In genomic region chr2:69645026-69645425, GRCh38 we compare ENCODE assay signal across 8 cellular contexts. TPM values are rescaled to one million over a fixed set of nuclear protein-coding genes. Genes with fewer than 3 reads are reported as not detected.
DNase-seq lines count a peak whose midpoint lies in the region; ATAC-seq and TF ChIP-seq lines count a peak whose summit lies in the region.

No MANE protein-coding gene starts in this region.

- WGBS in heart right ventricle, 2 donors = 7 to 8% methylated on average over 7 of the region's 7 CpGs

- H3K27me3 ChIP-seq in heart right ventricle (no peaks in the 10 kb centered on the region), skeletal muscle tissue (ENCODE audit: control insufficient read depth in 3 of 3, insufficient read depth in 3 of 3, low read length in 3 of 3) (no peaks in the 10 kb centered on the region)

- peaks cover 0 to 54% (median 36%) of the 10 kb centered on the region in 9 donors for H3K4me1 ChIP-seq in heart right ventricle
- H3K4me1 ChIP-seq in skeletal muscle tissue (ENCODE audit: control insufficient read depth in 3 of 3, insufficient read depth in 3 of 3, low read length in 3 of 3) = peaks cover 24 to 31% (median 30%) of the 10 kb centered on the region in 3 donors

- no peaks in the 10 kb centered on the region for H3K36me3 ChIP-seq in heart right ventricle
- no peaks in the 10 kb centered on the region for H3K36me3 ChIP-seq in skeletal muscle tissue (ENCODE audit: control insufficient read depth in 3 of 3, insufficient read depth in 3 of 3, low read length in 3 of 3)

- H3K9ac ChIP-seq in skeletal muscle tissue (ENCODE audit: low read depth in 1 of 3, low read length in 3 of 3) = peak overlapping the region; percentile 88 to 95 (median 94)

- intact Hi-C loops in heart right ventricle (cut with DNase I) = loop anchor here in 5 of 10 donors (5.0 to 10.0 kb wide), 4 partner anchors 37 to 80 kb away; no protein-coding TSS in a partner anchor
- intact Hi-C loops in left ventricle myocardium superior (cut with micrococcal nuclease) = loop anchor here (10.0 kb wide), 1 partner anchor 80 kb away; no protein-coding TSS in a partner anchor

- H3K4me3 ChIP-seq in heart right ventricle = peak overlapping the region; percentile 77 to 99 (median 92)
- H3K4me3 ChIP-seq in foreskin fibroblast (ENCODE audit: low read depth in 1 of 2, low read length in 2 of 2) = peak overlapping the region; percentile 89 to 93
- peak overlapping the region; percentile 95 to 97 (median 96) for H3K4me3 ChIP-seq in skeletal muscle tissue (ENCODE audit: low read length in 3 of 3)

- no peak for TF ChIP-seq CTCF in heart right ventricle (IDR thresholded peaks at IDR 0.05)
- TF ChIP-seq CTCF in VCaP (conservative IDR thresholded peaks at IDR 0.05) = no peak
- no peak for TF ChIP-seq CTCF in foreskin fibroblast (IDR thresholded peaks at IDR 0.05; ENCODE audit: low read depth, low read length)

- H3K27ac ChIP-seq in heart right ventricle (peak overlapping the region in 9 of 10 donors; percentile 93 to 99 (median 98)), VCaP (peak overlapping the region; percentile 94), skeletal muscle tissue (ENCODE audit: low read depth, low read length) (peak overlapping the region; percentile 90)

- DNase-seq in heart right ventricle (no peak), left ventricle myocardium superior (no peak), foreskin fibroblast (peak in 1 of 2 donors; percentile 20)
- no peak for DNase-seq in stimulated activated CD4-positive, alpha-beta T cell treated with anti-CD3 and anti-CD28 coated beads, Interleukin-12 subunit alpha, Interleukin-12 subunit beta, amount 100 ng/mL, for 4 hours

- H3K9me3 ChIP-seq in heart right ventricle = no peaks in the 10 kb centered on the region
- H3K9me3 ChIP-seq in skeletal muscle tissue (ENCODE audit: control insufficient read depth in 3 of 3, low read length in 3 of 3) = no peaks in the 10 kb centered on the region

- ATAC-seq in heart right ventricle (no peak), left ventricle myocardium superior (no peak), GM18520 (IDR thresholded peaks at IDR 0.05; ENCODE audit: unreplicated experiment) (no peak), HG03045 (IDR thresholded peaks at IDR 0.05; ENCODE audit: unreplicated experiment) (no peak)

RNA-seq across cellular contexts. Expression of gene AAK1, which starts 1.5 kb away (rescaled TPM):
- 100 to 1,000 TPM in 7 of 10 donors, 10 to 100 TPM in 3; 70.2 to 148 (median 125) TPM for total RNA-seq in heart right ventricle
- 10 to 100 TPM; 10.1 to 34.2 TPM for polyA plus RNA-seq in heart right ventricle
- 91.1 TPM for total RNA-seq in left ventricle myocardium superior
- total RNA-seq in skeletal muscle tissue = 17.7 TPM
